ENCODE assay signal across 23 cellular contexts in genomic region chr12:65470261-65470660, GRCh38.
"Had no signal": no experiment of that assay in that cellular context is flagged by ENCODE, and none has a peak within 500 bp of the region (broad histone marks: within the 10 kb centered on the region; RNA-seq: fewer than 3 reads in every experiment).

No MANE protein-coding gene starts in this region.

- H3K9me3 ChIP-seq: ascending aorta, colonic mucosa, esophagus muscularis mucosa, right lobe of liver, tibial artery had no signal

- H3K27me3 Mint-ChIP-seq: activated naive CD8-positive, alpha-beta T cell treated with anti-CD3 and anti-CD28 coated beads, Interleukin-2, amount 50 U/mL, for 24 hours had no signal

- H3K27ac Mint-ChIP-seq: activated CD8-positive, alpha-beta T cell treated with anti-CD3 and anti-CD28 coated beads, Interleukin-2, amount 10 ng/mL, durations not matched to agents 7 days and 5 days; activated naive CD8-positive, alpha-beta T cell treated with anti-CD3 and anti-CD28 coated beads, Interleukin-2, amount 50 U/mL, for 24 hours; activated T-helper 1 cell treated with anti-CD3 and anti-CD28 coated beads, Interleukin-12 subunit alpha, Interleukin-12 subunit beta, Interleukin-2, Interleukin-4 antibody, amounts not matched to agents 30 ng/mL and 10 ng/mL and 1 ng/mL, durations not matched to agents 14 hours and 24 hours and 36 hours; nephron; stimulated activated naive CD8-positive, alpha-beta T cell treated with anti-CD3 and anti-CD28 coated beads, Interleukin-15, amount 100 ng/mL, for 72 hours; T-cell had no signal

- H3K4me1 ChIP-seq: ascending aorta, colonic mucosa, parathyroid adenoma, right lobe of liver, tibial artery had no signal

- H3K4me1 Mint-ChIP-seq: activated naive CD8-positive, alpha-beta T cell treated with anti-CD3 and anti-CD28 coated beads, Interleukin-2, amount 50 U/mL, for 24 hours; stimulated activated naive CD8-positive, alpha-beta T cell treated with anti-CD3 and anti-CD28 coated beads, Interleukin-15, amount 100 ng/mL, for 72 hours; T-cell had no signal

- H3K4me2 ChIP-seq: hepatocyte had no signal

- H3K9me3 Mint-ChIP-seq: activated naive CD8-positive, alpha-beta T cell treated with anti-CD3 and anti-CD28 coated beads, Interleukin-2, amount 50 U/mL, for 24 hours; activated T-helper 1 cell treated with anti-CD3 and anti-CD28 coated beads, Interleukin-12 subunit alpha, Interleukin-12 subunit beta, Interleukin-2, Interleukin-4 antibody, amounts not matched to agents 30 ng/mL and 10 ng/mL and 1 ng/mL, durations not matched to agents 14 hours and 24 hours and 36 hours; nephron; stimulated activated naive CD8-positive, alpha-beta T cell treated with anti-CD3 and anti-CD28 coated beads, Interleukin-15, amount 100 ng/mL, for 72 hours had no signal

- H2AFZ ChIP-seq: hepatocyte, parathyroid adenoma had no signal

- H3K27me3 ChIP-seq: ascending aorta, brain microvascular endothelial cell, colonic mucosa, esophagus muscularis mucosa, hepatocyte, right lobe of liver, tibial artery had no signal

- H3K36me3 ChIP-seq: brain microvascular endothelial cell, colonic mucosa, right lobe of liver had no signal

- H3K36me3 Mint-ChIP-seq: T-cell had no signal

- ATAC-seq: activated CD8-positive, alpha-beta T cell treated with anti-CD3 and anti-CD28 coated beads, Interleukin-2, amount 10 ng/mL, durations not matched to agents 7 days and 5 days; activated naive CD8-positive, alpha-beta T cell treated with anti-CD3 and anti-CD28 coated beads, Interleukin-2, amount 50 U/mL, for 24 hours; left cardiac atrium; right lobe of liver; stimulated activated naive CD8-positive, alpha-beta T cell treated with anti-CD3 and anti-CD28 coated beads, Interleukin-15, amount 100 ng/mL, for 72 hours; T-cell had no signal

- H3K79me2 ChIP-seq: hepatocyte, parathyroid adenoma had no signal

- H3K27ac ChIP-seq: ascending aorta, brain microvascular endothelial cell, colonic mucosa, dorsolateral prefrontal cortex, esophagus muscularis mucosa, hepatocyte, parathyroid adenoma, right lobe of liver, skin epidermis, tibial artery had no signal

- DNase-seq: activated CD4-positive, alpha-beta T cell treated with anti-CD3 and anti-CD28 coated beads for 1 hour; activated CD4-positive, alpha-beta T cell treated with anti-CD3 and anti-CD28 coated beads, Interleukin-2, amount 50 U/mL, for 1 hour; activated CD8-positive, alpha-beta T cell treated with anti-CD3 and anti-CD28 coated beads, Interleukin-2, amount 10 ng/mL, durations not matched to agents 7 days and 5 days; activated gamma-delta T cell; activated naive CD4-positive, alpha-beta T cell treated with anti-CD3 and anti-CD28 coated beads, Interleukin-2, amount 50 U/mL, for 16 hours; activated naive CD8-positive, alpha-beta T cell treated with anti-CD3 and anti-CD28 coated beads, Interleukin-2, amount 50 U/mL, for 24 hours; brain microvascular endothelial cell; colonic mucosa; dorsolateral prefrontal cortex; glutamatergic neuron; left cardiac atrium; right lobe of liver; stimulated activated CD4-positive, alpha-beta T cell treated with anti-CD3 and anti-CD28 coated beads, Interleukin-1b, Interleukin-23, amount 100 ng/mL, for 48 hours; stimulated activated naive CD8-positive, alpha-beta T cell treated with anti-CD3 and anti-CD28 coated beads, Interleukin-15, amount 100 ng/mL, for 72 hours; T-cell; tibial artery had no signal

- H3K4me3 ChIP-seq: ascending aorta, colonic mucosa, dorsolateral prefrontal cortex, esophagus muscularis mucosa, hepatocyte, right lobe of liver, skin epidermis, tibial artery had no signal

- H3K4me3 Mint-ChIP-seq: activated CD8-positive, alpha-beta T cell treated with anti-CD3 and anti-CD28 coated beads, Interleukin-2, amount 10 ng/mL, durations not matched to agents 7 days and 5 days; activated naive CD8-positive, alpha-beta T cell treated with anti-CD3 and anti-CD28 coated beads, Interleukin-2, amount 50 U/mL, for 24 hours; activated T-helper 1 cell treated with anti-CD3 and anti-CD28 coated beads, Interleukin-12 subunit alpha, Interleukin-12 subunit beta, Interleukin-2, Interleukin-4 antibody, amounts not matched to agents 30 ng/mL and 10 ng/mL and 1 ng/mL, durations not matched to agents 14 hours and 24 hours and 36 hours; nephron; stimulated activated naive CD8-positive, alpha-beta T cell treated with anti-CD3 and anti-CD28 coated beads, Interleukin-15, amount 100 ng/mL, for 72 hours; T-cell had no signal
